1 cellular context compared by ENCODE assay signal in genomic region chr11:123378096-123378495, GRCh38.
TF ChIP-seq lines count a peak whose summit lies in the region.

No MANE protein-coding gene starts in this region.

TF ChIP-seq in H1, 55 proteins besides CTCF, POLR2A, EP300 and RAD21 (continued from another document):
- TF ChIP-seq, protein P1, sequence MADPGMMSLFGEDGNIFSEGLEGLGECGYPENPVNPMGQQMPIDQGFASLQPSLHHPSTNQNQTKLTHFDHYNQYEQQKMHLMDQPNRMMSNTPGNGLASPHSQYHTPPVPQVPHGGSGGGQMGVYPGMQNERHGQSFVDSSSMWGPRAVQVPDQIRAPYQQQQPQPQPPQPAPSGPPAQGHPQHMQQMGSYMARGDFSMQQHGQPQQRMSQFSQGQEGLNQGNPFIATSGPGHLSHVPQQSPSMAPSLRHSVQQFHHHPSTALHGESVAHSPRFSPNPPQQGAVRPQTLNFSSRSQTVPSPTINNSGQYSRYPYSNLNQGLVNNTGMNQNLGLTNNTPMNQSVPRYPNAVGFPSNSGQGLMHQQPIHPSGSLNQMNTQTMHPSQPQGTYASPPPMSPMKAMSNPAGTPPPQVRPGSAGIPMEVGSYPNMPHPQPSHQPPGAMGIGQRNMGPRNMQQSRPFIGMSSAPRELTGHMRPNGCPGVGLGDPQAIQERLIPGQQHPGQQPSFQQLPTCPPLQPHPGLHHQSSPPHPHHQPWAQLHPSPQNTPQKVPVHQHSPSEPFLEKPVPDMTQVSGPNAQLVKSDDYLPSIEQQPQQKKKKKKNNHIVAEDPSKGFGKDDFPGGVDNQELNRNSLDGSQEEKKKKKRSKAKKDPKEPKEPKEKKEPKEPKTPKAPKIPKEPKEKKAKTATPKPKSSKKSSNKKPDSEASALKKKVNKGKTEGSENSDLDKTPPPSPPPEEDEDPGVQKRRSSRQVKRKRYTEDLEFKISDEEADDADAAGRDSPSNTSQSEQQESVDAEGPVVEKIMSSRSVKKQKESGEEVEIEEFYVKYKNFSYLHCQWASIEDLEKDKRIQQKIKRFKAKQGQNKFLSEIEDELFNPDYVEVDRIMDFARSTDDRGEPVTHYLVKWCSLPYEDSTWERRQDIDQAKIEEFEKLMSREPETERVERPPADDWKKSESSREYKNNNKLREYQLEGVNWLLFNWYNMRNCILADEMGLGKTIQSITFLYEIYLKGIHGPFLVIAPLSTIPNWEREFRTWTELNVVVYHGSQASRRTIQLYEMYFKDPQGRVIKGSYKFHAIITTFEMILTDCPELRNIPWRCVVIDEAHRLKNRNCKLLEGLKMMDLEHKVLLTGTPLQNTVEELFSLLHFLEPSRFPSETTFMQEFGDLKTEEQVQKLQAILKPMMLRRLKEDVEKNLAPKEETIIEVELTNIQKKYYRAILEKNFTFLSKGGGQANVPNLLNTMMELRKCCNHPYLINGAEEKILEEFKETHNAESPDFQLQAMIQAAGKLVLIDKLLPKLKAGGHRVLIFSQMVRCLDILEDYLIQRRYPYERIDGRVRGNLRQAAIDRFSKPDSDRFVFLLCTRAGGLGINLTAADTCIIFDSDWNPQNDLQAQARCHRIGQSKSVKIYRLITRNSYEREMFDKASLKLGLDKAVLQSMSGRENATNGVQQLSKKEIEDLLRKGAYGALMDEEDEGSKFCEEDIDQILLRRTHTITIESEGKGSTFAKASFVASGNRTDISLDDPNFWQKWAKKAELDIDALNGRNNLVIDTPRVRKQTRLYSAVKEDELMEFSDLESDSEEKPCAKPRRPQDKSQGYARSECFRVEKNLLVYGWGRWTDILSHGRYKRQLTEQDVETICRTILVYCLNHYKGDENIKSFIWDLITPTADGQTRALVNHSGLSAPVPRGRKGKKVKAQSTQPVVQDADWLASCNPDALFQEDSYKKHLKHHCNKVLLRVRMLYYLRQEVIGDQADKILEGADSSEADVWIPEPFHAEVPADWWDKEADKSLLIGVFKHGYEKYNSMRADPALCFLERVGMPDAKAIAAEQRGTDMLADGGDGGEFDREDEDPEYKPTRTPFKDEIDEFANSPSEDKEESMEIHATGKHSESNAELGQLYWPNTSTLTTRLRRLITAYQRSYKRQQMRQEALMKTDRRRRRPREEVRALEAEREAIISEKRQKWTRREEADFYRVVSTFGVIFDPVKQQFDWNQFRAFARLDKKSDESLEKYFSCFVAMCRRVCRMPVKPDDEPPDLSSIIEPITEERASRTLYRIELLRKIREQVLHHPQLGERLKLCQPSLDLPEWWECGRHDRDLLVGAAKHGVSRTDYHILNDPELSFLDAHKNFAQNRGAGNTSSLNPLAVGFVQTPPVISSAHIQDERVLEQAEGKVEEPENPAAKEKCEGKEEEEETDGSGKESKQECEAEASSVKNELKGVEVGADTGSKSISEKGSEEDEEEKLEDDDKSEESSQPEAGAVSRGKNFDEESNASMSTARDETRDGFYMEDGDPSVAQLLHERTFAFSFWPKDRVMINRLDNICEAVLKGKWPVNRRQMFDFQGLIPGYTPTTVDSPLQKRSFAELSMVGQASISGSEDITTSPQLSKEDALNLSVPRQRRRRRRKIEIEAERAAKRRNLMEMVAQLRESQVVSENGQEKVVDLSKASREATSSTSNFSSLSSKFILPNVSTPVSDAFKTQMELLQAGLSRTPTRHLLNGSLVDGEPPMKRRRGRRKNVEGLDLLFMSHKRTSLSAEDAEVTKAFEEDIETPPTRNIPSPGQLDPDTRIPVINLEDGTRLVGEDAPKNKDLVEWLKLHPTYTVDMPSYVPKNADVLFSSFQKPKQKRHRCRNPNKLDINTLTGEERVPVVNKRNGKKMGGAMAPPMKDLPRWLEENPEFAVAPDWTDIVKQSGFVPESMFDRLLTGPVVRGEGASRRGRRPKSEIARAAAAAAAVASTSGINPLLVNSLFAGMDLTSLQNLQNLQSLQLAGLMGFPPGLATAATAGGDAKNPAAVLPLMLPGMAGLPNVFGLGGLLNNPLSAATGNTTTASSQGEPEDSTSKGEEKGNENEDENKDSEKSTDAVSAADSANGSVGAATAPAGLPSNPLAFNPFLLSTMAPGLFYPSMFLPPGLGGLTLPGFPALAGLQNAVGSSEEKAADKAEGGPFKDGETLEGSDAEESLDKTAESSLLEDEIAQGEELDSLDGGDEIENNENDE (IDR thresholded peaks at IDR 0.05; ENCODE audit: insufficient replicate concordance, low read length): no peak
- no peak for TF ChIP-seq BRCA1 (IDR thresholded peaks at IDR 0.05; ENCODE audit: low read depth, low read length)
